Comparison of ENCODE assay signal across 19 cellular contexts in genomic region chr9:117681827-117682226, GRCh38.
"Had no signal": no experiment of that assay in that cellular context is flagged by ENCODE, and none has a peak within 500 bp of the region (broad histone marks: within the 10 kb centered on the region; RNA-seq: fewer than 3 reads in every experiment).

No MANE protein-coding gene starts in this region.

- ATAC-seq: left cardiac atrium; lower lobe of right lung; right lobe of liver; stimulated activated memory B cell treated with anti-CD40 and anti-IgM and Interleukin-4, amounts not matched to agents 10 μg/mL and 1 μg/mL and 100 μg/mL, for 72 hours had no signal

- DNase-seq: dorsolateral prefrontal cortex; effector CD8-positive, alpha-beta T cell; foreskin melanocyte; head of caudate nucleus; kidney; left cardiac atrium; left ventricle myocardium inferior; lower lobe of right lung; mesenchymal stem cell; midbrain; right lobe of liver; spleen; stimulated activated CD4-positive, alpha-beta T cell treated with anti-CD3 and anti-CD28 coated beads, Interleukin-15, amount 100 ng/mL, for 24 hours; stimulated activated CD4-positive, alpha-beta T cell treated with anti-CD3 and anti-CD28 coated beads, Interleukin-1b, Interleukin-23, amount 100 ng/mL, for 48 hours; stimulated activated CD4-positive, alpha-beta T cell treated with anti-CD3 and anti-CD28 coated beads, Interleukin-4, amount 100 ng/mL, for 24 hours; tibial artery; upper lobe of left lung; uterus had no signal
